Comparison of ENCODE assay signal across 16 cellular contexts in the genomic region with DNA sequence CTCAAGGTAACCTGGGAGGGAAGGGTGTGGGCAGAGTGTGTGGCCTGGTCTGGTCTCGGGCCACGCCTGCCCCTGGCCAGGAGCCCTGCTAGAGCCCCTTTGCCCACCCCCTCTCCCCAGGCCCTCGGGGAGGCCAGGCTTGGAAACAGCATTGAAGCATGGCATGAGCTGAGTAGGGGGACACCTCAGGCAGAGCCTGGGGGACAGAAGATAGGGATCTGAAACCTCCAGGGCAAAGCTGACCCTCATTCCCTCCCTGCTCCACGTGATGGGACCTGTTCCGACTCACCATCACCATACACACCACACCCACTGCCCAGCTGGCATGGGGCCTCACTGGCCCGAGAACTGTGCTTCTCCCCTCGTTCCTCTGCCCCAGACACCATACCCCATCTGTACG.
"Had no signal": no experiment of that assay in that cellular context is flagged by ENCODE, and none has a peak within 500 bp of the region (broad histone marks: within the 10 kb centered on the region; RNA-seq: fewer than 3 reads in every experiment).

No MANE protein-coding gene starts in this region.

- H3K27me3 Mint-ChIP-seq: activated naive CD8-positive, alpha-beta T cell treated with anti-CD3 and anti-CD28 coated beads for 36 hours; activated T-cell treated with anti-CD3 and anti-CD28 coated beads, Interleukin-2, amount 50 U/mL, for 24 hours; effector memory CD8-positive, alpha-beta T cell; stimulated activated memory B cell treated with anti-CD40 and anti-IgM and Interleukin-4, amounts not matched to agents 10 μg/mL and 1 μg/mL and 100 μg/mL, for 72 hours had no signal

- H3K4me1 ChIP-seq: foreskin keratinocyte had no signal

- H3K27ac ChIP-seq: brain microvascular endothelial cell, foreskin keratinocyte, uterus had no signal

- H3K9me3 Mint-ChIP-seq: activated naive CD8-positive, alpha-beta T cell treated with anti-CD3 and anti-CD28 coated beads for 36 hours; activated T-cell treated with anti-CD3 and anti-CD28 coated beads, Interleukin-2, amount 50 U/mL, for 24 hours; effector memory CD8-positive, alpha-beta T cell; stimulated activated memory B cell treated with anti-CD40 and anti-IgM and Interleukin-4, amounts not matched to agents 10 μg/mL and 1 μg/mL and 100 μg/mL, for 72 hours had no signal

- H3K36me3 ChIP-seq: uterus had no signal

- H3K36me3 Mint-ChIP-seq: activated naive CD8-positive, alpha-beta T cell treated with anti-CD3 and anti-CD28 coated beads for 36 hours had no signal

- ATAC-seq: effector memory CD8-positive, alpha-beta T cell; foreskin keratinocyte; stimulated activated memory B cell treated with anti-CD40 and anti-IgM and Interleukin-4, amounts not matched to agents 10 μg/mL and 1 μg/mL and 100 μg/mL, for 72 hours had no signal

- H3K4me3 ChIP-seq: uterus had no signal

- H3K27ac Mint-ChIP-seq: activated naive CD8-positive, alpha-beta T cell treated with anti-CD3 and anti-CD28 coated beads for 36 hours; activated T-cell treated with anti-CD3 and anti-CD28 coated beads, Interleukin-2, amount 50 U/mL, for 24 hours; effector memory CD8-positive, alpha-beta T cell; stimulated activated memory B cell treated with anti-CD40 and anti-IgM and Interleukin-4, amounts not matched to agents 10 μg/mL and 1 μg/mL and 100 μg/mL, for 72 hours had no signal

- H3K4me3 Mint-ChIP-seq: activated naive CD8-positive, alpha-beta T cell treated with anti-CD3 and anti-CD28 coated beads for 36 hours; stimulated activated memory B cell treated with anti-CD40 and anti-IgM and Interleukin-4, amounts not matched to agents 10 μg/mL and 1 μg/mL and 100 μg/mL, for 72 hours had no signal

- DNase-seq: activated effector memory CD4-positive, alpha-beta T cell treated with Interleukin-2 at 50 U/mL for 16 hours; activated naive CD8-positive, alpha-beta T cell treated with anti-CD3 and anti-CD28 coated beads for 36 hours; activated T-cell treated with anti-CD3 and anti-CD28 coated beads, Interleukin-2, amount 50 U/mL, for 24 hours; brain microvascular endothelial cell; dermis blood vessel endothelial cell; effector memory CD8-positive, alpha-beta T cell; foreskin keratinocyte; glutamatergic neuron; hypothalamus; kidney glomerular epithelial cell; midbrain; retina; stimulated activated CD4-positive, alpha-beta T cell treated with anti-CD3 and anti-CD28 coated beads, Interleukin-2, amount 100 ng/mL, for 48 hours; T-helper 9 cell; uterus had no signal

- H3K9me3 ChIP-seq: uterus had no signal

- H3K27me3 ChIP-seq: brain microvascular endothelial cell, foreskin keratinocyte, uterus had no signal
